Comparison of ENCODE assay signal across 15 cellular contexts in genomic region chr2:139353874-139354273, GRCh38.
DNase-seq lines count a peak whose midpoint lies in the region; ATAC-seq and TF ChIP-seq lines count a peak whose summit lies in the region.
"Had no signal": no experiment of that assay in that cellular context is flagged by ENCODE, and none has a peak within 500 bp of the region (broad histone marks: within the 10 kb centered on the region; RNA-seq: fewer than 3 reads in every experiment).

No MANE protein-coding gene starts in this region.

- H3K79me1 ChIP-seq in mesendoderm (ENCODE audit: low read length): no peaks in the 10 kb centered on the region

- no peaks in the 10 kb centered on the region for H3K9me3 ChIP-seq in SJCRH30 (replicated peaks)

- no peak overlapping the region for H3K9ac ChIP-seq in mesendoderm (ENCODE audit: low read length)

- H2BK5ac ChIP-seq in mesendoderm (ENCODE audit: low read length): no peak overlapping the region

- H3K4ac ChIP-seq in mesendoderm (ENCODE audit: low read depth, low read length): no peak overlapping the region

- no peak overlapping the region for H3K4me3 ChIP-seq in NB4 (ENCODE audit: low read depth, low read length)
- no peak overlapping the region for H3K4me3 ChIP-seq in SJCRH30
- no peak overlapping the region for H3K4me3 ChIP-seq in mesendoderm (ENCODE audit: low read length)

- no peak overlapping the region for H2AK5ac ChIP-seq in mesendoderm (ENCODE audit: low read length)

- no peak overlapping the region for H3K27ac ChIP-seq in SJCRH30
- H3K27ac ChIP-seq in mesendoderm (ENCODE audit: low read depth, low read length): no peak overlapping the region
- H3K27ac ChIP-seq: HL-60 had no signal

- H4K8ac ChIP-seq in mesendoderm (ENCODE audit: low read depth, low read length): no peak overlapping the region

- no peaks in the 10 kb centered on the region for H3K27me3 ChIP-seq in SJCRH30
- H3K27me3 ChIP-seq in mesendoderm (ENCODE audit: insufficient read depth, low read length, poor library complexity): no peaks in the 10 kb centered on the region

- no peak overlapping the region for H3K23ac ChIP-seq in mesendoderm (ENCODE audit: low read length)

- DNase-seq in NCI-H82 (lab: John Stamatoyannopoulos, UW) (peak; percentile 52), NCI-H82 treated with DMSO at 0.1 percent for 48 hours (lab: John Stamatoyannopoulos, UW; ENCODE audit: unreplicated experiment) (no peak), NB4 (ENCODE audit: low read depth) (peak; percentile 4), SJCRH30 (peak; percentile 4 to 34), mesendoderm (peak; percentile 16), COLO829 (ENCODE audit: low spot score) (no peak)
- DNase-seq: CD4-positive, alpha-beta T cell; KG1; NCI-H1092 treated with DMSO at 0.1 percent for 48 hours; NCI-H1930; Right ventricle myocardium superior; SW 1271 had no signal

- H3K4me2 ChIP-seq in mesendoderm (ENCODE audit: low read length): no peak overlapping the region

- H2BK120ac ChIP-seq in mesendoderm (ENCODE audit: low read depth, low read length): no peak overlapping the region

- ATAC-seq in GM18873 (IDR thresholded peaks at IDR 0.05; ENCODE audit: low FRiP score, unreplicated experiment): no peak
- ATAC-seq in GM18909 (IDR thresholded peaks at IDR 0.05; ENCODE audit: poor library complexity, unreplicated experiment): no peak

- H3K56ac ChIP-seq in mesendoderm (ENCODE audit: low read length): no peak overlapping the region

- no peak for TF ChIP-seq POLR2A in NB4 (IDR thresholded peaks at IDR 0.05; ENCODE audit: extremely low read depth, insufficient read length)

- H4K5ac ChIP-seq in mesendoderm (ENCODE audit: low read length): no peak overlapping the region

- TF ChIP-seq CTCF in NB4 (IDR thresholded peaks at IDR 0.05; ENCODE audit: low read depth, low read length): no peak

- no peak overlapping the region for H3K18ac ChIP-seq in mesendoderm (ENCODE audit: low read length)

- H2BK15ac ChIP-seq in mesendoderm (replicated peaks; ENCODE audit: low read depth): no peak overlapping the region

- H3K4me1 ChIP-seq in SJCRH30 (no peaks in the 10 kb centered on the region), mesendoderm (ENCODE audit: control insufficient read depth, low read depth, low read length) (no peaks in the 10 kb centered on the region)

- WGBS in mesendoderm (ENCODE audit: extremely low coverage, insufficient coverage, low lambda C conversion rate): no CpG with 5 or more reads among the region's 1 CpG

- no peaks in the 10 kb centered on the region for H3K79me2 ChIP-seq in mesendoderm (ENCODE audit: control insufficient read depth, insufficient read depth, low read length)

- H3K36me3 ChIP-seq in SJCRH30 (no peaks in the 10 kb centered on the region), mesendoderm (ENCODE audit: control insufficient read depth, insufficient read depth, low read length) (no peaks in the 10 kb centered on the region)

Comparison
In these comparisons a context has a peak if more than half of its experiments do, and no peak if none do; other contexts are left out.
1. DNase-seq: peak in NCI-H82 (single experiment), NB4 (single experiment), SJCRH30 (2 of 2) and mesendoderm (single experiment); none in NCI-H82 treated with DMSO at 0.1 percent for 48 hours (single experiment) and COLO829 (single experiment).